In genomic region chr1:209589440-209589839, GRCh38 we compare ENCODE assay signal across 22 cellular contexts. TPM values are rescaled to one million over a fixed set of nuclear protein-coding genes. Genes with fewer than 3 reads are reported as not detected.
DNase-seq lines count a peak whose midpoint lies in the region; ATAC-seq and TF ChIP-seq lines count a peak whose summit lies in the region.
"Had no signal": no experiment of that assay in that cellular context is flagged by ENCODE, and none has a peak within 500 bp of the region (broad histone marks: within the 10 kb centered on the region; RNA-seq: fewer than 3 reads in every experiment).

No MANE protein-coding gene starts in this region.

- in situ Hi-C loops in mammary epithelial cell (cut with MboI; ENCODE audit: low sequenced_read_pairs in 2 of 2): no loop called here

- H3K27ac ChIP-seq in mammary epithelial cell (ENCODE audit: insufficient read depth, low read depth, low read length) (no peak overlapping the region), cingulate gyrus (ENCODE audit: low read depth, low read length) (peak overlapping the region; percentile 76), trophoblast cell (ENCODE audit: low read depth, low read length) (no peak overlapping the region)
- H3K27ac ChIP-seq: PC-9 had no signal

- DNase-seq in MCF 10A (ENCODE audit: unreplicated experiment) (peak; percentile 24), mammary epithelial cell (no peak), trophoblast cell (no peak), DMS53 (lab: John Stamatoyannopoulos, UW) (no peak), NCI-H748 treated with DMSO at 0.1 percent for 48 hours (lab: John Stamatoyannopoulos, UW) (no peak)
- DNase-seq: BE2C; CD4-positive, CD25-positive, alpha-beta regulatory T cell; COR-L47; DMS 273 treated with DMSO at 0.1 percent for 48 hours; GOT3; NCI-H1092 treated with DMSO at 0.1 percent for 48 hours; NCI-H146; NCI-H2081; NCI-H524; PC-9 had no signal

- no peaks in the 10 kb centered on the region for H3K27me3 ChIP-seq in mammary epithelial cell (ENCODE audit: insufficient read depth, low read length)
- no peaks in the 10 kb centered on the region for H3K27me3 ChIP-seq in trophoblast cell (ENCODE audit: insufficient read depth, low read length)
- H3K27me3 ChIP-seq: BE2C had no signal

- H4K20me1 ChIP-seq in mammary epithelial cell (ENCODE audit: insufficient read depth, low read length): no peaks in the 10 kb centered on the region

- H3K23ac ChIP-seq in trophoblast cell (ENCODE audit: low read length): no peak overlapping the region

- peak overlapping the region; percentile 9 for H2BK12ac ChIP-seq in trophoblast cell (ENCODE audit: low read length)

- H3K36me3 Mint-ChIP-seq in MCF 10A (ENCODE audit: insufficient read depth, unreplicated experiment): no peaks in the 10 kb centered on the region
- H3K36me3 Mint-ChIP-seq: CD4-positive, CD25-positive, alpha-beta regulatory T cell had no signal

- peaks cover 10% of the 10 kb centered on the region for H3K4me1 Mint-ChIP-seq in MCF 10A (ENCODE audit: insufficient read depth, unreplicated experiment)
- H3K4me1 Mint-ChIP-seq: CD4-positive, CD25-positive, alpha-beta regulatory T cell had no signal

- no peak overlapping the region for H4K8ac ChIP-seq in trophoblast cell (ENCODE audit: low read depth, low read length)

- H3K4me3 Mint-ChIP-seq in MCF 10A (ENCODE audit: unreplicated experiment): no peak overlapping the region
- H3K4me3 Mint-ChIP-seq: CD4-positive, CD25-positive, alpha-beta regulatory T cell had no signal

- H3K4me1 ChIP-seq in mammary epithelial cell (ENCODE audit: insufficient read depth, low read length) (peaks cover 17% of the 10 kb centered on the region), trophoblast cell (ENCODE audit: control insufficient read depth in 1 of 2, insufficient read depth in 2 of 2, low read length in 2 of 2) (peaks cover 32 to 36% of the 10 kb centered on the region in 2 experiments)
- H3K4me1 ChIP-seq: BE2C had no signal

- peak overlapping the region; percentile 0 for H3K14ac ChIP-seq in trophoblast cell (ENCODE audit: low read length)

- no peak overlapping the region for H3K27ac Mint-ChIP-seq in MCF 10A (ENCODE audit: low read depth, unreplicated experiment)
- H3K27ac Mint-ChIP-seq: CD4-positive, CD25-positive, alpha-beta regulatory T cell had no signal

- peaks cover 33% of the 10 kb centered on the region for H3K79me1 ChIP-seq in trophoblast cell (ENCODE audit: low read length)

- dilution Hi-C loops in mammary epithelial cell (cut with HindIII; ENCODE audit: low sequenced_read_pairs): loop anchor here (5.0 to 10.0 kb wide), 3 partner anchors 37 to 175 kb away; no protein-coding TSS in a partner anchor

- H3K9me3 ChIP-seq in mammary epithelial cell (replicated peaks; ENCODE audit: insufficient read depth, low read length) (no peaks in the 10 kb centered on the region), trophoblast cell (ENCODE audit: insufficient read depth, low read depth, low read length) (no peaks in the 10 kb centered on the region)
- H3K9me3 ChIP-seq: BE2C had no signal

- H3K4ac ChIP-seq in trophoblast cell (ENCODE audit: low read depth, low read length): no peak overlapping the region

- no peaks in the 10 kb centered on the region for H3K27me3 Mint-ChIP-seq in MCF 10A (ENCODE audit: insufficient read depth, unreplicated experiment)

- intact Hi-C loops in MCF 10A (cut with micrococcal nuclease): no loop called here
- intact Hi-C loops in mammary epithelial cell (cut with micrococcal nuclease): no loop called here

- H2AFZ ChIP-seq in mammary epithelial cell (ENCODE audit: low read depth, low read length) (no peak overlapping the region), trophoblast cell (ENCODE audit: insufficient read depth, low read length, poor library complexity) (no peak overlapping the region)
- H2AFZ ChIP-seq: PC-9 had no signal

- H2BK5ac ChIP-seq in trophoblast cell (ENCODE audit: low read depth, low read length, poor library complexity): no peak overlapping the region

- H4K91ac ChIP-seq in trophoblast cell (ENCODE audit: low read depth, low read length): peak overlapping the region; percentile 87

- no peaks in the 10 kb centered on the region for H3K36me3 ChIP-seq in mammary epithelial cell (ENCODE audit: insufficient read depth, low read length)
- H3K36me3 ChIP-seq in trophoblast cell (ENCODE audit: control insufficient read depth in 1 of 2, insufficient read depth in 2 of 2, low read length in 2 of 2): peaks cover 2 to 7% of the 10 kb centered on the region in 2 experiments
- H3K36me3 ChIP-seq: BE2C had no signal

- CTCF ChIA-PET in MCF 10A (lab: Yijun Ruan, JAX) (interaction anchor here (0.9 to 19.8 kb wide), 9 partner anchors 11 to 159 kb away, joined by 3 to 394 read pairs (median 4); no protein-coding TSS in a partner anchor), mammary epithelial cell (lab: Charles Lee; ENCODE audit: low non-redundant PET) (no interaction called here)

- H3K9ac ChIP-seq in mammary epithelial cell (ENCODE audit: insufficient read depth, low read length) (no peak overlapping the region), trophoblast cell (ENCODE audit: low read length) (no peak overlapping the region)

- H3K79me2 ChIP-seq in mammary epithelial cell (ENCODE audit: insufficient read depth, low read length) (no peaks in the 10 kb centered on the region), trophoblast cell (ENCODE audit: control insufficient read depth, insufficient read depth, low read length, poor library complexity) (peaks cover 4% of the 10 kb centered on the region)

- H4K12ac ChIP-seq in trophoblast cell (ENCODE audit: low read depth, low read length): no peak overlapping the region

- H3K4me2 ChIP-seq in mammary epithelial cell (ENCODE audit: insufficient read depth, low read depth, low read length) (no peak overlapping the region), trophoblast cell (ENCODE audit: low read length) (no peak overlapping the region)
- H3K4me2 ChIP-seq: PC-9 had no signal

- BruUV-seq in MCF 10A (replicated peaks; lab: Mats Ljungman, UMichigan) (no TSS peak), mammary epithelial cell (replicated peaks; lab: Mats Ljungman, UMichigan) (no TSS peak)

- WGBS in mammary epithelial cell (ENCODE audit: low coverage, missing lambda C conversion rate): 100% methylated on average over 2 of the region's 2 CpGs
- no CpG with 5 or more reads among the region's 2 CpGs for WGBS in trophoblast cell (ENCODE audit: extremely low coverage, insufficient coverage, insufficient read length)

- H2AK5ac ChIP-seq in trophoblast cell (ENCODE audit: low read length): no peak overlapping the region

- no peak for TF ChIP-seq CTCF in MCF 10A (IDR thresholded peaks at IDR 0.05; ENCODE audit: unreplicated experiment)
- no peak for TF ChIP-seq CTCF in mammary epithelial cell (conservative IDR thresholded peaks at IDR 0.05 in 1 of 2, IDR thresholded peaks at IDR 0.05 in 1 of 2; ENCODE audit: extremely low read depth in 1 of 2, insufficient read depth in 1 of 2, low read depth in 1 of 2, low read length in 2 of 2)

- H3K4me3 ChIP-seq in mammary epithelial cell (replicated peaks in 1 of 3; ENCODE audit: insufficient read depth in 1 of 3, low read depth in 2 of 3, low read length in 3 of 3) (no peak overlapping the region), trophoblast cell (ENCODE audit: low read depth, low read length) (no peak overlapping the region)
- H3K4me3 ChIP-seq: GM12878, PC-9 had no signal

- no peak for ATAC-seq in GM21526 (IDR thresholded peaks at IDR 0.05; ENCODE audit: low FRiP score, unreplicated experiment)
- no peak for ATAC-seq in GM18519 (IDR thresholded peaks at IDR 0.05; ENCODE audit: low FRiP score, unreplicated experiment)
- ATAC-seq: GM12878 had no signal

- H2BK120ac ChIP-seq in trophoblast cell (ENCODE audit: insufficient read depth, low read length, poor library complexity): peak overlapping the region; percentile 1

- peak overlapping the region; percentile 10 for H3K18ac ChIP-seq in trophoblast cell (ENCODE audit: low read length)

- no peaks in the 10 kb centered on the region for H3K9me3 Mint-ChIP-seq in MCF 10A (ENCODE audit: unreplicated experiment)

- POLR2A ChIA-PET in MCF 10A (lab: Yijun Ruan, JAX): interaction anchor here (1.0 to 1.4 kb wide), 3 partner anchors 21 to 186 kb away, joined by 3 read pairs; no protein-coding TSS in a partner anchor

RNA-seq across cellular contexts. Expression of gene CAMK1G, which starts 5.9 kb away (rescaled TPM):
- total RNA-seq in MCF 10A (2022) (not detected in 2 replicates), mammary epithelial cell (not detected)
- polyA plus RNA-seq in mammary epithelial cell: not detected
- polyA minus RNA-seq in mammary epithelial cell: not detected
- 11.6 and 13.5 TPM in 2 replicates for polyA plus RNA-seq in trophoblast cell (2013)
- total RNA-seq: A172; CD4-positive, CD25-positive, alpha-beta regulatory T cell; Daoy; GM12878; LHCN-M2; PC-9 had no signal
- polyA plus RNA-seq: CD4-positive, CD25-positive, alpha-beta regulatory T cell had no signal
